In the genomic region with DNA sequence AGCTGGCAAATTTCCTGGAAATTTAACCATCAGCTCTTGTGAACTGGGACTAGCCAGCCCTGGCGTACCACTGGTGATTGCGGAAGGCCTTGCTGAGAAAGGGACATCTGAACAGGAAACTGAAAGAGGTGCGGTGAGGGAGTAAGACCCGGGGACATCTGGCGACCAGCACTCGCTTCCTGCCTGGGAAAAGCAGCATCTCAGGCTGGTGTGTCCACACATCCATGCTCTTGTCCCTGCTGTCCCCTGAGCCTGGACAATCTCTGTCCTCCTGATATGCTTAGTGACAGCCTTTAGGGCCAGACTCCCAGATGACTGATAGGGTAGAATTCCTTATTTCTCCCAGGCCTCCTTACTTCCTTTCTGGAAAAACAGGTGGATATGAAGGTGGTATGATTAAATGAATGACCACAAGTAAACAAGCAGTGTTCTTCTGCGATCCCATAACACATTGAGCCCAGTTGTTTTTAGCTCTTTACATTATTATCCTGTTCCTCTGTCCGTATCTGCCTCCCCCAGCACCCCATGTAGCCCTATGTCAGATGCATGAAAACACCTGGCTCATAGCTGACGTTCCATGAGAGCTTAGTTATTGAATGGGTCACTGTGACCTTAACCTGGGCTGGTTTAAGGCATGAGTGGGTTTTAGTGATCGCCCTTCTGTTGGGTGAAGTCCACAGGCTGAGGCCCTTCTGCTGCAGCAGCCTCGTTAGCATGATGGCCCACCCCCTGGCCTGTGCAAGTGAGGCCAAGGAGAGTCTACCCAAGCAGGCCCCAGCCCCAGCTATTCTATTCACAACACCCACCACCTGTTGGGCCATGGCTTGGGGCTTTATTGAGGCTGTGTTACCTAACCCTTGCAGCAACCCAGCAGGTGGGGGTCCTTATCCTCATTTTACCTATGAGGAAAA, we compare ENCODE assay signal across 20 cellular contexts.
A peak's percentile ranks its signal among the peaks of the same experiment; 100 is the strongest.
DNase-seq lines count a peak whose midpoint lies in the region; ATAC-seq, FAIRE-seq and TF ChIP-seq lines count a peak whose summit lies in the region.
"Had no signal": no experiment of that assay in that cellular context is flagged by ENCODE, and none has a peak within 500 bp of the region (broad histone marks: within the 10 kb centered on the region; RNA-seq: fewer than 3 reads in every experiment).

No MANE protein-coding gene starts in this region.

- no peak for FAIRE-seq in kidney (lab: Jason Lieb, UNC)
- FAIRE-seq: pancreas had no signal

- TF ChIP-seq POLR2A in prostate gland (IDR thresholded peaks at IDR 0.05): no peak

- intact Hi-C loops in kidney (cut with DNase I): no loop called here
- intact Hi-C loops in prostate gland (cut with DNase I): no loop called here

- H3K4me3 ChIP-seq in kidney (ENCODE audit: low read length in 2 of 2) (peak overlapping the region in 1 of 2 donors; percentile 29), prostate gland (no peak overlapping the region)
- H3K4me3 ChIP-seq: pancreas had no signal

- WGBS in prostate gland: 91% methylated on average over 11 of the region's 11 CpGs

- H3K27ac ChIP-seq in kidney (ENCODE audit: low read depth in 2 of 2, low read length in 2 of 2) (peak overlapping the region; percentile 92 to 96), prostate gland (no peak overlapping the region)
- H3K27ac ChIP-seq: pancreas had no signal

- H3K9me3 ChIP-seq in kidney (ENCODE audit: control insufficient read depth in 1 of 2, low read length in 2 of 2): no peaks in the 10 kb centered on the region
- no peaks in the 10 kb centered on the region for H3K9me3 ChIP-seq in prostate gland
- H3K9me3 ChIP-seq: pancreas had no signal

- H3K27me3 ChIP-seq in prostate gland (replicated peaks; ENCODE audit: insufficient read depth): no peaks in the 10 kb centered on the region
- H3K27me3 ChIP-seq: pancreas had no signal

- DNase-seq in GF-D8 (lab: John Stamatoyannopoulos, UW) (peak; percentile 21), SK-N-DZ (ENCODE audit: low spot score) (peak; percentile 86), kidney (peak; percentile 82), prostate gland (ENCODE audit: low spot score) (no peak), GM10266 (ENCODE audit: extremely low spot score) (no peak)
- DNase-seq: activated B cell treated with CpG ODN at 0.5 μM for 24 hours; activated CD4-positive, alpha-beta memory T cell treated with anti-CD3 and anti-CD28 coated beads, Interleukin-2, amount 10 ng/mL, durations not matched to agents 7 days and 5 days; activated T-cell treated with anti-CD3 and anti-CD28 coated beads, Interleukin-2, amount 50 U/mL, for 4 hours; CD8-positive, alpha-beta T cell; effector memory CD8-positive, alpha-beta T cell; head of caudate nucleus; immature natural killer cell; NCI-H524 treated with DMSO at 0.1 percent for 48 hours; pancreas; SIG-M5; stimulated activated naive B cell treated with anti-CD40 and anti-IgM and Interleukin-4, amounts not matched to agents 10 μg/mL and 1 μg/mL and 100 μg/mL, for 72 hours; T-helper 2 cell had no signal

- H3K9ac ChIP-seq in kidney (ENCODE audit: low read length in 2 of 2): peak overlapping the region in 1 of 2 donors; percentile 64

- H3K36me3 ChIP-seq in kidney (ENCODE audit: control insufficient read depth in 1 of 2, insufficient read depth in 2 of 2, low read length in 2 of 2) (no peaks in the 10 kb centered on the region), prostate gland (no peaks in the 10 kb centered on the region)
- H3K36me3 ChIP-seq: pancreas had no signal

- peaks cover 34 to 52% of the 10 kb centered on the region in 2 donors for H3K4me1 ChIP-seq in kidney (ENCODE audit: control insufficient read depth in 1 of 2, insufficient read depth in 1 of 2, low read depth in 1 of 2, low read length in 2 of 2)
- no peaks in the 10 kb centered on the region for H3K4me1 ChIP-seq in prostate gland (replicated peaks)
- H3K4me1 ChIP-seq: pancreas had no signal

- TF ChIP-seq CTCF in kidney (IDR thresholded peaks at IDR 0.05; ENCODE audit: borderline replicate concordance, extremely low read depth, insufficient read depth): no peak
- TF ChIP-seq CTCF in prostate gland (IDR thresholded peaks at IDR 0.05): no peak
- no peak for TF ChIP-seq CTCF in GM10266 (IDR thresholded peaks at IDR 0.05; ENCODE audit: control insufficient read depth, insufficient read depth, low read depth, missing control alignments)

- peak; percentile 15 for ATAC-seq in GM21825 (IDR thresholded peaks at IDR 0.05; ENCODE audit: unreplicated experiment)
- ATAC-seq in HG03342 (IDR thresholded peaks at IDR 0.05; ENCODE audit: unreplicated experiment): no peak
- ATAC-seq in GM19328 (IDR thresholded peaks at IDR 0.05; ENCODE audit: unreplicated experiment): no peak
- ATAC-seq: activated T-cell treated with anti-CD3 and anti-CD28 coated beads, Interleukin-2, amount 50 U/mL, for 4 hours; effector memory CD8-positive, alpha-beta T cell; pancreas had no signal

Comparison
In these comparisons a context has a peak if more than half of its experiments do, and no peak if none do; other contexts are left out.
1. DNase-seq: peak in GF-D8 (single experiment), SK-N-DZ (single experiment) and kidney (single experiment); none in prostate gland (single experiment) and GM10266 (single experiment).
2. H3K27ac ChIP-seq: peak in kidney (2 of 2); none in prostate gland (0 of 2).